In genomic region chr1:24186993-24187790, GRCh38 we compare ENCODE assay signal across 8 cellular contexts. TPM values are rescaled to one million over a fixed set of nuclear protein-coding genes. Genes with fewer than 3 reads are reported as not detected.
DNase-seq lines count a peak whose midpoint lies in the region; ATAC-seq, FAIRE-seq and TF ChIP-seq lines count a peak whose summit lies in the region.

IFNLR1 (minus strand) TSS chr1:24187289; CDS start chr1:24187248, 41 bp downstream.

- no peak within 1 kb of the TSS for H3K9ac ChIP-seq in fibroblast of lung (ENCODE audit: insufficient read depth, low read length)
- peak within 1 kb of the TSS in 2 of 5 donors; percentile 6 to 43 for H3K9ac ChIP-seq in subcutaneous abdominal adipose tissue (ENCODE audit: low read length in 5 of 5)

- H3K27ac ChIP-seq in A673 (ENCODE audit: low read depth, low read length, poor library complexity, severe bottlenecking) (peak within 1 kb of the TSS; percentile 56), fibroblast of lung (ENCODE audit: insufficient read depth, low read length) (no peak within 1 kb of the TSS), subcutaneous abdominal adipose tissue (ENCODE audit: low read depth, low read length) (no peak within 1 kb of the TSS)

- no peak for TF ChIP-seq CTCF in A673 (conservative IDR thresholded peaks at IDR 0.05; ENCODE audit: low read depth, low read length)
- no peak for TF ChIP-seq CTCF in fibroblast of lung (conservative IDR thresholded peaks at IDR 0.05 in 1 of 2, IDR thresholded peaks at IDR 0.05 in 1 of 2; ENCODE audit: low read depth in 1 of 2, low read length in 2 of 2)

- no peaks in the 10 kb centered on the region for H4K20me1 ChIP-seq in fibroblast of lung (ENCODE audit: control insufficient read depth, extremely low read depth, insufficient read depth, low read length)

- no TSS peak for BruUV-seq in A673 (replicated peaks; lab: Mats Ljungman, UMichigan)

- H3K4me2 ChIP-seq in fibroblast of lung (ENCODE audit: extremely low read depth, insufficient read depth, low read length), result peak within 1 kb of the TSS; percentile 98

- no peaks in the 10 kb centered on the region for H3K4me1 ChIP-seq in A673 (ENCODE audit: insufficient read depth, low read length, poor library complexity, severe bottlenecking)
- H3K4me1 ChIP-seq in fibroblast of lung (ENCODE audit: control insufficient read depth, extremely low read depth, insufficient read depth, low read length), result no peaks in the 10 kb centered on the region
- peaks cover 3% of the 10 kb centered on the region for H3K4me1 ChIP-seq in neuron (ENCODE audit: insufficient read depth, low read length)
- H3K4me1 ChIP-seq in subcutaneous abdominal adipose tissue (ENCODE audit: control insufficient read depth in 5 of 5, insufficient read depth in 5 of 5, low read length in 5 of 5), result peaks cover 0 to 23% (median 12%) of the 10 kb centered on the region in 5 donors

- H3K27me3 ChIP-seq in A673 (replicated peaks; ENCODE audit: insufficient read depth, low read depth, low read length, poor library complexity) (no peaks in the 10 kb centered on the region), fibroblast of lung (ENCODE audit: control insufficient read depth, insufficient read depth, low read length) (peaks cover 23% of the 10 kb centered on the region), neuron (ENCODE audit: insufficient read depth, low read length) (peaks cover 42% of the 10 kb centered on the region), subcutaneous abdominal adipose tissue (ENCODE audit: control insufficient read depth in 5 of 5, insufficient read depth in 4 of 5, low read length in 5 of 5) (peaks cover 16 to 33% (median 17%) of the 10 kb centered on the region in 5 donors)

- H3K4me3 ChIP-seq in A673 (ENCODE audit: low read depth, low read length, poor library complexity, severe bottlenecking), result peak within 1 kb of the TSS; percentile 62
- H3K4me3 ChIP-seq in fibroblast of lung (replicated peaks in 1 of 4; ENCODE audit: control extremely low read depth in 1 of 4, insufficient read depth in 1 of 4, low read depth in 3 of 4, low read length in 4 of 4), result peak within 1 kb of the TSS in 3 of 4 experiments; percentile 24 to 49 (median 49)
- no peak within 1 kb of the TSS for H3K4me3 ChIP-seq in neuron (ENCODE audit: low read length)
- H3K4me3 ChIP-seq in subcutaneous abdominal adipose tissue (ENCODE audit: low read depth in 1 of 5, low read length in 5 of 5), result peak within 1 kb of the TSS; percentile 40 to 66 (median 59)

- H3K36me3 ChIP-seq in A673 (ENCODE audit: insufficient read depth, low read length, poor library complexity, severe bottlenecking), result no peaks in the 10 kb centered on the region
- no peaks in the 10 kb centered on the region for H3K36me3 ChIP-seq in fibroblast of lung (ENCODE audit: control insufficient read depth, insufficient read depth, low read length)
- no peaks in the 10 kb centered on the region for H3K36me3 ChIP-seq in neuron (ENCODE audit: insufficient read depth, low read length)
- no peaks in the 10 kb centered on the region for H3K36me3 ChIP-seq in subcutaneous abdominal adipose tissue (ENCODE audit: control insufficient read depth in 5 of 5, insufficient read depth in 5 of 5, low read length in 5 of 5)

- peak; percentile 35 for FAIRE-seq in GM19239 (lab: Jason Lieb, UNC)

- DNase-seq in A673 (ENCODE audit: low spot score) (peak; percentile 61), GM19239 (ENCODE audit: insufficient read length, low spot score) (peak; percentile 56), NCI-H345 (lab: John Stamatoyannopoulos, UW) (peak; percentile 89), activated T-cell treated with anti-CD3 and anti-CD28 coated beads for 48 hours (ENCODE audit: low read depth) (peak; percentile 79), fibroblast of lung (ENCODE audit: low read depth in 2 of 2) (no peak)

- intact Hi-C loops in A673 (cut with micrococcal nuclease; ENCODE audit: unreplicated experiment), result no loop called here

- H3K9me3 ChIP-seq in A673 (ENCODE audit: low read depth, low read length, poor library complexity, severe bottlenecking) (no peaks in the 10 kb centered on the region), fibroblast of lung (ENCODE audit: control insufficient read depth, insufficient read depth, low read depth, low read length) (no peaks in the 10 kb centered on the region), neuron (ENCODE audit: low read length) (no peaks in the 10 kb centered on the region), subcutaneous abdominal adipose tissue (ENCODE audit: control insufficient read depth in 5 of 5, low read length in 5 of 5) (no peaks in the 10 kb centered on the region)

- POLR2A ChIA-PET in A673 (lab: Charles Lee; ENCODE audit: low non-redundant PET), result interaction anchor here (0.7 kb wide), 1 partner anchor 116 kb away, joined by 18 read pairs; no protein-coding TSS in a partner anchor

- CTCF ChIA-PET in A673 (lab: Charles Lee), result interaction anchor here (0.8 kb wide), 1 partner anchor 12 kb away, joined by 4 read pairs; no protein-coding TSS in a partner anchor

- H3K79me2 ChIP-seq in fibroblast of lung (ENCODE audit: control insufficient read depth, insufficient read depth, low read length), result no peaks in the 10 kb centered on the region

- ATAC-seq in GM18907 (IDR thresholded peaks at IDR 0.05; ENCODE audit: unreplicated experiment), result no peak

- H2AFZ ChIP-seq in fibroblast of lung (ENCODE audit: low read length) (no peak within 1 kb of the TSS), neuron (ENCODE audit: low read depth, low read length) (peak within 1 kb of the TSS; percentile 65)

RNA-seq across cellular contexts. Expression of gene IFNLR1, which starts in this region (rescaled TPM):
- total RNA-seq in A673 (2021) (1.4 and 2.0 TPM in 2 replicates), fibroblast of lung (under 0.01 TPM in 1 of 2 replicates, not detected in the other)
- 0.02 TPM in 1 of 2 replicates, not detected in the other for polyA plus RNA-seq in fibroblast of lung
- not detected in 2 replicates for polyA plus RNA-seq in fibroblast of lung (2012)
- polyA minus RNA-seq in fibroblast of lung (ENCODE audit: low replicate concordance), result not detected in 2 replicates

Comparison
In these comparisons a context has a peak if more than half of its experiments do, and no peak if none do; other contexts are left out.
1. DNase-seq: peak in A673 (single experiment), GM19239 (single experiment), NCI-H345 (single experiment) and activated T-cell treated with anti-CD3 and anti-CD28 coated beads for 48 hours (single experiment); none in fibroblast of lung (0 of 2).